Comparison of ENCODE assay signal across 26 cellular contexts in genomic region chr3:30034246-30034991, GRCh38.
"Had no signal": no experiment of that assay in that cellular context is flagged by ENCODE, and none has a peak within 500 bp of the region (broad histone marks: within the 10 kb centered on the region; RNA-seq: fewer than 3 reads in every experiment).

No MANE protein-coding gene starts in this region.

- H3K36me3 ChIP-seq: ascending aorta, brain microvascular endothelial cell, esophagus muscularis mucosa, gastroesophageal sphincter, heart right ventricle had no signal

- H3K4me1 ChIP-seq: ascending aorta, esophagus muscularis mucosa, gastroesophageal sphincter, heart right ventricle had no signal

- DNase-seq: activated CD4-positive, alpha-beta memory T cell treated with anti-CD3 and anti-CD28 coated beads, Interleukin-2, amount 10 ng/mL, durations not matched to agents 7 days and 5 days; activated CD4-positive, alpha-beta T cell treated with anti-CD3 and anti-CD28 coated beads for 36 hours; activated CD4-positive, alpha-beta T cell treated with anti-CD3 and anti-CD28 coated beads, Interleukin-2, amount 10 ng/mL, durations not matched to agents 7 days and 5 days; activated CD4-positive, alpha-beta T cell treated with anti-CD3 and anti-CD28 coated beads, Interleukin-2, amount 50 U/mL, for 4 hours; activated CD4-positive, CD25-positive, alpha-beta regulatory T cell; activated CD4-positive, CD25-positive, alpha-beta regulatory T cell treated with anti-CD3 and anti-CD28 coated beads, Interleukin-2, amount 50 U/mL, for 72 hours; activated CD8-positive, alpha-beta memory T cell treated with anti-CD3 and anti-CD28 coated beads, Interleukin-2, amount 50 U/mL, for 48 hours; activated gamma-delta T cell; activated naive CD4-positive, alpha-beta T cell; activated naive CD4-positive, alpha-beta T cell treated with anti-CD3 and anti-CD28 coated beads, Interleukin-2, amount 10 ng/mL, durations not matched to agents 7 days and 5 days; activated naive CD8-positive, alpha-beta T cell treated with anti-CD3 and anti-CD28 coated beads, Interleukin-2, amount 10 ng/mL, durations not matched to agents 7 days and 5 days; activated T-cell treated with anti-CD3 and anti-CD28 coated beads for 4 hours; activated T-cell treated with anti-CD3 and anti-CD28 coated beads, Interleukin-2, amount 50 U/mL, for 24 hours; activated T-cell treated with anti-CD3 and anti-CD28 coated beads, Interleukin-2, amount 50 U/mL, for 72 hours; brain microvascular endothelial cell; cortex of kidney; dermis blood vessel endothelial cell; effector CD4-positive, alpha-beta T cell; effector memory CD8-positive, alpha-beta T cell; erythroblast; foreskin melanocyte; heart right ventricle; T-helper 2 cell had no signal

- H3K4me3 ChIP-seq: ascending aorta, esophagus muscularis mucosa, gastroesophageal sphincter, heart right ventricle had no signal

- H3K27me3 ChIP-seq: ascending aorta, brain microvascular endothelial cell, esophagus muscularis mucosa, gastroesophageal sphincter, heart right ventricle had no signal

- H3K9me3 ChIP-seq: ascending aorta, esophagus muscularis mucosa, gastroesophageal sphincter, heart right ventricle had no signal

- H3K27ac ChIP-seq: ascending aorta, brain microvascular endothelial cell, esophagus muscularis mucosa, gastroesophageal sphincter, heart right ventricle had no signal
